In the genomic region with DNA sequence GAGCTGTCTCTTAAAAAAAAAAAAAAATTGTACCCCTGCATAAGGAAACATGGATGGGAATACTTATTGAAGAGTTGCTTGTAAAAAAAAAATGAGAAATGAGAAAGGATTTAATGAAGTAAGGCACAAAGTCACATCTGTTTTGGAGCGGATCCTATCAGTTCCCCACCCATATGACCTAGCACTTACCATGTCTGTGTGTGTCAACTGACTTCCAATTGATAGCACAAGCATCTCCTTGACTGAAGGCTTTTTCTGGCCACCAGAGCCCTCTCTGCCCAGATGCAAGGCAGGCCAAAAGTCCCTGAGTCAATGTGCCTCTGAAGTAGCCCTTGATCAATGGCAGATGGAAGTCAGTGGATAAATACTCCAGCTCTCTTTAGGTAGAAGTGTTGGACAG, we compare ENCODE assay signal across 25 cellular contexts.
"Had no signal": no experiment of that assay in that cellular context is flagged by ENCODE, and none has a peak within 500 bp of the region (broad histone marks: within the 10 kb centered on the region; RNA-seq: fewer than 3 reads in every experiment).

No MANE protein-coding gene starts in this region.

- H3K36me3 Mint-ChIP-seq: naive B cell; stimulated activated naive B cell treated with anti-CD40 and anti-IgM and Interleukin-4, amounts not matched to agents 10 μg/mL and 1 μg/mL and 100 μg/mL, for 72 hours had no signal

- H3K27me3 ChIP-seq: heart left ventricle, neutrophil, right lobe of liver, transverse colon had no signal

- H3K27ac ChIP-seq: heart left ventricle, neutrophil, psoas muscle, right lobe of liver, thoracic aorta, transverse colon had no signal

- H3K36me3 ChIP-seq: heart left ventricle, neutrophil, right lobe of liver, thoracic aorta, transverse colon had no signal

- H3K4me3 Mint-ChIP-seq: naive B cell; nephron progenitor cell; stimulated activated naive B cell treated with anti-CD40 and anti-IgM and Interleukin-4, amounts not matched to agents 10 μg/mL and 1 μg/mL and 100 μg/mL, for 72 hours; stimulated activated naive CD8-positive, alpha-beta T cell treated with anti-CD3 and anti-CD28 coated beads, Interleukin-15, amount 100 ng/mL, for 72 hours had no signal

- H3K27ac Mint-ChIP-seq: nephron progenitor cell; stimulated activated naive B cell treated with anti-CD40 and anti-IgM and Interleukin-4, amounts not matched to agents 10 μg/mL and 1 μg/mL and 100 μg/mL, for 72 hours; stimulated activated naive CD8-positive, alpha-beta T cell treated with anti-CD3 and anti-CD28 coated beads, Interleukin-15, amount 100 ng/mL, for 72 hours had no signal

- H3K4me1 Mint-ChIP-seq: naive B cell; nephron progenitor cell; stimulated activated naive B cell treated with anti-CD40 and anti-IgM and Interleukin-4, amounts not matched to agents 10 μg/mL and 1 μg/mL and 100 μg/mL, for 72 hours; stimulated activated naive CD8-positive, alpha-beta T cell treated with anti-CD3 and anti-CD28 coated beads, Interleukin-15, amount 100 ng/mL, for 72 hours had no signal

- H3K4me3 ChIP-seq: heart left ventricle, lung, psoas muscle, right lobe of liver, thoracic aorta, transverse colon had no signal

- FAIRE-seq: colon, endothelial cell of umbilical vein, frontal cortex had no signal

- ATAC-seq: esophagus mucosa; heart left ventricle; left colon; left ventricle myocardium superior; psoas muscle; right lobe of liver; stimulated activated naive B cell treated with anti-CD40 and anti-IgM and Interleukin-4, amounts not matched to agents 10 μg/mL and 1 μg/mL and 100 μg/mL, for 72 hours; stimulated activated naive CD8-positive, alpha-beta T cell treated with anti-CD3 and anti-CD28 coated beads, Interleukin-15, amount 100 ng/mL, for 72 hours had no signal

- H3K9me3 ChIP-seq: neutrophil, psoas muscle, right lobe of liver, thoracic aorta, transverse colon had no signal

- H3K9me3 Mint-ChIP-seq: nephron progenitor cell had no signal

- DNase-seq: dermis blood vessel endothelial cell; heart left ventricle; hippocampal formation; left colon; left ventricle myocardium superior; mesenchymal stem cell; midbrain; naive B cell; nephron progenitor cell; psoas muscle; retina; right lobe of liver; stimulated activated CD4-positive, alpha-beta T cell treated with anti-CD3 and anti-CD28 coated beads, Interleukin-15, amount 100 ng/mL, for 24 hours; stimulated activated CD4-positive, alpha-beta T cell treated with anti-CD3 and anti-CD28 coated beads, Interleukin-1b, Interleukin-23, amount 100 ng/mL, for 48 hours; stimulated activated CD4-positive, alpha-beta T cell treated with anti-CD3 and anti-CD28 coated beads, Interleukin-4, amount 100 ng/mL, for 24 hours; stimulated activated naive B cell treated with anti-CD40 and anti-IgM and Interleukin-4, amounts not matched to agents 10 μg/mL and 1 μg/mL and 100 μg/mL, for 72 hours; stimulated activated naive CD8-positive, alpha-beta T cell treated with anti-CD3 and anti-CD28 coated beads, Interleukin-15, amount 100 ng/mL, for 72 hours; transverse colon had no signal

- H3K4me1 ChIP-seq: psoas muscle, right lobe of liver, transverse colon had no signal

- H3K27me3 Mint-ChIP-seq: stimulated activated naive CD8-positive, alpha-beta T cell treated with anti-CD3 and anti-CD28 coated beads, Interleukin-15, amount 100 ng/mL, for 72 hours had no signal
